Comparison of ENCODE assay signal across 34 cellular contexts in the genomic region with DNA sequence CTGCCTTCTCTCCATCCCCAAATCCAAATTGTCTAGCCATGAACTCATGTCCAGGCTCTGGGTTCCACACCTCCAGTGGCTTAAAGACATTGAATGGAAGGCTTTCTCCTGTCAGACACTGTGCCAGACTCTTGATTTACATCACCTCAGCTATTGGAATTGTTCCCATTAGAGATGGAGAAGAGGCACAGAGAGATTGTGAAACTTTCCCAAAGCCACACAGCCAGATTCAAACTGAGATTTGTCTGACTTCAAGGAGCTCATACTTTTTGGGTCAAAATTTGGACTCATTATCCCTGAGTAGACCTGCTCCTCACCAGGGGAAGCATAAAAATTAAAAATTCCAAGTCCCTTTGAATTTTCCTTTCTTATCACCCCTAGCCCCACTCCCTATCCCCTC. TPM values are rescaled to one million over a fixed set of nuclear protein-coding genes. Genes with fewer than 3 reads are reported as not detected.
"Had no signal": no experiment of that assay in that cellular context is flagged by ENCODE, and none has a peak within 500 bp of the region (broad histone marks: within the 10 kb centered on the region; RNA-seq: fewer than 3 reads in every experiment).

No MANE protein-coding gene starts in this region.

- H3K4me3 ChIP-seq: ascending aorta, cardiac muscle cell had no signal

- H3K27ac ChIP-seq: ascending aorta, cardiac muscle cell, VCaP had no signal

- H3K4me1 ChIP-seq: ascending aorta had no signal

- H3K4me3 Mint-ChIP-seq: activated CD4-positive, alpha-beta memory T cell treated with anti-CD3 and anti-CD28 coated beads, Interleukin-2, amount 10 ng/mL, durations not matched to agents 7 days and 5 days; activated CD4-positive, alpha-beta T cell treated with anti-CD3 and anti-CD28 coated beads for 36 hours; activated CD8-positive, alpha-beta memory T cell treated with anti-CD3 and anti-CD28 coated beads, Interleukin-2, amount 10 ng/mL, durations not matched to agents 7 days and 5 days; activated CD8-positive, alpha-beta T cell treated with anti-CD3 and anti-CD28 coated beads, Interleukin-2, amount 10 ng/mL, durations not matched to agents 7 days and 5 days; activated naive CD4-positive, alpha-beta T cell treated with anti-CD3 and anti-CD28 coated beads, Interleukin-2, amount 10 ng/mL, durations not matched to agents 7 days and 5 days; activated naive CD4-positive, alpha-beta T cell treated with anti-CD3 and anti-CD28 coated beads, Interleukin-2, amount 50 U/mL, for 24 hours; activated naive CD8-positive, alpha-beta T cell; activated naive CD8-positive, alpha-beta T cell treated with anti-CD3 and anti-CD28 coated beads, Interleukin-2, amount 10 ng/mL, durations not matched to agents 7 days and 5 days; activated naive CD8-positive, alpha-beta T cell treated with anti-CD3 and anti-CD28 coated beads, Interleukin-2, amount 50 U/mL, for 24 hours; activated T-cell treated with anti-CD3 and anti-CD28 coated beads, Interleukin-2, amount 50 U/mL, for 24 hours; brain; T-helper 1 cell treated with Interleukin-12 subunit alpha and Interleukin-12 subunit beta and Interleukin-4 antibody, amounts not matched to agents 30 μg/mL and 1 μg/mL, for 36 hours; T-helper 2 cell treated with Interferon-gamma antibody and Interleukin-4, amounts not matched to agents 5 μg/mL and 100 μg/mL, for 36 hours had no signal

- H3K36me3 Mint-ChIP-seq: activated CD8-positive, alpha-beta memory T cell treated with anti-CD3 and anti-CD28 coated beads, Interleukin-2, amount 10 ng/mL, durations not matched to agents 7 days and 5 days; activated naive CD4-positive, alpha-beta T cell treated with anti-CD3 and anti-CD28 coated beads, Interleukin-2, amount 10 ng/mL, durations not matched to agents 7 days and 5 days; activated naive CD4-positive, alpha-beta T cell treated with anti-CD3 and anti-CD28 coated beads, Interleukin-2, amount 50 U/mL, for 24 hours; activated naive CD8-positive, alpha-beta T cell; activated naive CD8-positive, alpha-beta T cell treated with anti-CD3 and anti-CD28 coated beads, Interleukin-2, amount 10 ng/mL, durations not matched to agents 7 days and 5 days; brain had no signal

- H3K4me1 Mint-ChIP-seq: activated CD4-positive, alpha-beta memory T cell treated with anti-CD3 and anti-CD28 coated beads, Interleukin-2, amount 10 ng/mL, durations not matched to agents 7 days and 5 days; activated naive CD4-positive, alpha-beta T cell treated with anti-CD3 and anti-CD28 coated beads, Interleukin-2, amount 10 ng/mL, durations not matched to agents 7 days and 5 days; activated naive CD4-positive, alpha-beta T cell treated with anti-CD3 and anti-CD28 coated beads, Interleukin-2, amount 50 U/mL, for 24 hours; activated naive CD8-positive, alpha-beta T cell treated with anti-CD3 and anti-CD28 coated beads, Interleukin-2, amount 10 ng/mL, durations not matched to agents 7 days and 5 days; activated naive CD8-positive, alpha-beta T cell treated with anti-CD3 and anti-CD28 coated beads, Interleukin-2, amount 50 U/mL, for 24 hours had no signal

- H3K27me3 ChIP-seq: ascending aorta had no signal

- H3K9me3 Mint-ChIP-seq: activated CD4-positive, alpha-beta memory T cell treated with anti-CD3 and anti-CD28 coated beads, Interleukin-2, amount 10 ng/mL, durations not matched to agents 7 days and 5 days; activated naive CD4-positive, alpha-beta T cell treated with anti-CD3 and anti-CD28 coated beads, Interleukin-2, amount 10 ng/mL, durations not matched to agents 7 days and 5 days; activated naive CD4-positive, alpha-beta T cell treated with anti-CD3 and anti-CD28 coated beads, Interleukin-2, amount 50 U/mL, for 24 hours; activated naive CD8-positive, alpha-beta T cell treated with anti-CD3 and anti-CD28 coated beads, Interleukin-2, amount 10 ng/mL, durations not matched to agents 7 days and 5 days; activated naive CD8-positive, alpha-beta T cell treated with anti-CD3 and anti-CD28 coated beads, Interleukin-2, amount 50 U/mL, for 24 hours; activated T-cell treated with anti-CD3 and anti-CD28 coated beads, Interleukin-2, amount 50 U/mL, for 24 hours; activated T-helper 2 cell treated with anti-CD3 and anti-CD28 coated beads, Interferon-gamma antibody, Interleukin-2, Interleukin-4, amounts not matched to agents 10 μg/mL and 5 μg/mL and 100 μg/mL, durations not matched to agents 14 hours and 24 hours and 36 hours; T-helper 1 cell treated with Interleukin-12 subunit alpha and Interleukin-12 subunit beta and Interleukin-4 antibody, amounts not matched to agents 30 μg/mL and 1 μg/mL, for 36 hours; T-helper 2 cell treated with Interferon-gamma antibody and Interleukin-4, amounts not matched to agents 5 μg/mL and 100 μg/mL, for 36 hours had no signal

- H3K27ac Mint-ChIP-seq: activated CD4-positive, alpha-beta memory T cell treated with anti-CD3 and anti-CD28 coated beads, Interleukin-2, amount 10 ng/mL, durations not matched to agents 7 days and 5 days; activated CD4-positive, alpha-beta T cell treated with anti-CD3 and anti-CD28 coated beads for 36 hours; activated CD8-positive, alpha-beta memory T cell treated with anti-CD3 and anti-CD28 coated beads, Interleukin-2, amount 10 ng/mL, durations not matched to agents 7 days and 5 days; activated CD8-positive, alpha-beta T cell treated with anti-CD3 and anti-CD28 coated beads, Interleukin-2, amount 10 ng/mL, durations not matched to agents 7 days and 5 days; activated naive CD4-positive, alpha-beta T cell treated with anti-CD3 and anti-CD28 coated beads, Interleukin-2, amount 10 ng/mL, durations not matched to agents 7 days and 5 days; activated naive CD4-positive, alpha-beta T cell treated with anti-CD3 and anti-CD28 coated beads, Interleukin-2, amount 50 U/mL, for 24 hours; activated naive CD8-positive, alpha-beta T cell; activated naive CD8-positive, alpha-beta T cell treated with anti-CD3 and anti-CD28 coated beads, Interleukin-2, amount 10 ng/mL, durations not matched to agents 7 days and 5 days; activated naive CD8-positive, alpha-beta T cell treated with anti-CD3 and anti-CD28 coated beads, Interleukin-2, amount 50 U/mL, for 24 hours; activated T-cell treated with anti-CD3 and anti-CD28 coated beads, Interleukin-2, amount 50 U/mL, for 24 hours; activated T-helper 2 cell treated with anti-CD3 and anti-CD28 coated beads, Interferon-gamma antibody, Interleukin-2, Interleukin-4, amounts not matched to agents 10 μg/mL and 5 μg/mL and 100 μg/mL, durations not matched to agents 14 hours and 24 hours and 36 hours; brain; T-helper 1 cell treated with Interleukin-12 subunit alpha and Interleukin-12 subunit beta and Interleukin-4 antibody, amounts not matched to agents 30 μg/mL and 1 μg/mL, for 36 hours; T-helper 2 cell treated with Interferon-gamma antibody and Interleukin-4, amounts not matched to agents 5 μg/mL and 100 μg/mL, for 36 hours had no signal

- ATAC-seq: activated CD4-positive, alpha-beta T cell treated with anti-CD3 and anti-CD28 coated beads for 36 hours; activated CD4-positive, CD25-positive, alpha-beta regulatory T cell treated with anti-CD3 and anti-CD28 coated beads, Interleukin-2, amount 50 U/mL, for 24 hours; activated CD8-positive, alpha-beta memory T cell treated with anti-CD3 and anti-CD28 coated beads, Interleukin-2, amount 10 ng/mL, durations not matched to agents 7 days and 5 days; activated CD8-positive, alpha-beta T cell treated with anti-CD3 and anti-CD28 coated beads, Interleukin-2, amount 10 ng/mL, durations not matched to agents 7 days and 5 days; activated naive CD8-positive, alpha-beta T cell treated with anti-CD3 and anti-CD28 coated beads, Interleukin-2, amount 50 U/mL, for 24 hours had no signal

- H3K36me3 ChIP-seq: ascending aorta, cardiac muscle cell had no signal

- DNase-seq: activated CD4-positive, alpha-beta memory T cell treated with anti-CD3 and anti-CD28 coated beads, Interleukin-2, amount 10 ng/mL, durations not matched to agents 7 days and 5 days; activated CD4-positive, alpha-beta T cell treated with anti-CD3 and anti-CD28 coated beads for 1 hour; activated CD4-positive, alpha-beta T cell treated with anti-CD3 and anti-CD28 coated beads for 36 hours; activated CD4-positive, alpha-beta T cell treated with anti-CD3 and anti-CD28 coated beads for 48 hours; activated CD4-positive, alpha-beta T cell treated with anti-CD3 and anti-CD28 coated beads, Interleukin-2, amount 50 U/mL, for 48 hours; activated CD4-positive, CD25-positive, alpha-beta regulatory T cell; activated CD8-positive, alpha-beta memory T cell treated with anti-CD3 and anti-CD28 coated beads for 24 hours; activated CD8-positive, alpha-beta memory T cell treated with anti-CD3 and anti-CD28 coated beads, Interleukin-2, amount 10 ng/mL, durations not matched to agents 7 days and 5 days; activated CD8-positive, alpha-beta memory T cell treated with anti-CD3 and anti-CD28 coated beads, Interleukin-2, amount 50 U/mL, for 48 hours; activated CD8-positive, alpha-beta T cell treated with anti-CD3 and anti-CD28 coated beads, Interleukin-2, amount 10 ng/mL, durations not matched to agents 7 days and 5 days; activated effector memory CD4-positive, alpha-beta T cell treated with Interleukin-2 at 50 U/mL for 16 hours; activated gamma-delta T cell; activated naive CD4-positive, alpha-beta T cell treated with anti-CD3 and anti-CD28 coated beads, Interleukin-2, amount 10 ng/mL, durations not matched to agents 7 days and 5 days; activated naive CD4-positive, alpha-beta T cell treated with Interleukin-2 at 50 U/mL for 16 hours; activated naive CD8-positive, alpha-beta T cell treated with anti-CD3 and anti-CD28 coated beads, Interleukin-2, amount 10 ng/mL, durations not matched to agents 7 days and 5 days; activated naive CD8-positive, alpha-beta T cell treated with anti-CD3 and anti-CD28 coated beads, Interleukin-2, amount 50 U/mL, for 24 hours; activated T-cell treated with anti-CD3 and anti-CD28 coated beads, Interleukin-2, amount 50 U/mL, for 24 hours; activated T-cell treated with anti-CD3 and anti-CD28 coated beads, Interleukin-2, amount 50 U/mL, for 48 hours; amygdala; anterior cingulate cortex; central memory CD4-positive, alpha-beta T cell; T-helper 1 cell; T-helper 2 cell; T-helper 9 cell had no signal

- H3K9me3 ChIP-seq: ascending aorta had no signal

RNA-seq across cellular contexts. Expression of gene MYO3B, which starts 18.9 kb away (rescaled TPM):
- total RNA-seq: ascending aorta, cardiac muscle cell had no signal
- polyA plus RNA-seq: cardiac muscle cell had no signal
